8 cellular contexts compared by ENCODE assay signal in the genomic region with DNA sequence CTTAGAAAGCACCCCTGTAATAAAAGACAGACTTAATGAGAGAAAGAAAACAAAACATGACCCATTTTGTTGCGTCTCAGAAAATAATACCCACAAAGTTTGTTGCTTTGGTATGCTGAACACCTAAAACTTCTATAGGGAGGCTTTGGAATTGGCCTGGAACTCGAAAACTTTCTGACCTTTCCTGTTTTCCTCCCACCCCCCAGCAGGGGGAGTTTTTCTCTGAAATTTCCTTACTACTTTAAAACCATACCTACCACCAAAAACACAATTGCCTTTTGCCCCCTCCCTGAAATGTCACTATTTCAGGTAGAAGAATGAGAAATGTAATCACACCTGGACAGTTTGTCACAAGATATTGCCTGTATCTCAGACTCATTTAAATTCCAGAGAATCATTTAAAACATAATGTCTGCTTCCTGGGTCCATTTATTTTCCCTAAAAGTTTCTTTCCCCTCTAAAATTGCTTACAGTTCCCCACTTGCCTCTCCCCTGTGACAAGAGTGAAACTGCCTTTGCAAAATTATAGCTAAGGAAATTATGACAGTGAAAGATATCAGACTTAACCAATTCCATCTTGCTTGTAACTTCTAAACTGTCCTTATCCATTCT.
A peak's percentile ranks its signal among the peaks of the same experiment; 100 is the strongest.
DNase-seq lines count a peak whose midpoint lies in the region; ATAC-seq and TF ChIP-seq lines count a peak whose summit lies in the region.

No MANE protein-coding gene starts in this region.

- H3K9me3 ChIP-seq in Loucy (ENCODE audit: insufficient read depth, low read depth, low read length): no peaks in the 10 kb centered on the region

- H3K4me3 ChIP-seq in Loucy (ENCODE audit: low read length, poor library complexity, severe bottlenecking) (no peak overlapping the region), dorsolateral prefrontal cortex (no peak overlapping the region)

- peak; percentile 78 for TF ChIP-seq CTCF in Loucy (conservative IDR thresholded peaks at IDR 0.05; ENCODE audit: low read length)
- peak; percentile 21 to 67 (median 54) for TF ChIP-seq CTCF in dorsolateral prefrontal cortex (IDR thresholded peaks at IDR 0.05 in 54 of 56, conservative IDR thresholded peaks at IDR 0.05 in 2 of 56; ENCODE audit: low read depth in 1 of 56, partially characterized antibody in 56 of 56)

- ATAC-seq in HG03378 (IDR thresholded peaks at IDR 0.05; ENCODE audit: unreplicated experiment): no peak

- intact Hi-C loops in dorsolateral prefrontal cortex (cut with DNase I): no loop called here

- H3K27me3 ChIP-seq in Loucy (ENCODE audit: insufficient read depth, low read length, poor library complexity, severe bottlenecking) (no peaks in the 10 kb centered on the region), dorsolateral prefrontal cortex (no peaks in the 10 kb centered on the region)

- H2AFZ ChIP-seq in Loucy (ENCODE audit: low read length): 0 out of 2 replicates have a peak overlapping the region, but pooled peaks have one; percentile 33

- H3K4me1 ChIP-seq in Loucy (ENCODE audit: insufficient read depth, low read length, poor library complexity, severe bottlenecking): no peaks in the 10 kb centered on the region

- H3K9ac ChIP-seq in Loucy (ENCODE audit: low read depth, low read length, poor library complexity, severe bottlenecking): no peak overlapping the region

- H3K79me2 ChIP-seq in Loucy (ENCODE audit: insufficient read depth, low read length): no peaks in the 10 kb centered on the region

- H4K20me1 ChIP-seq in Loucy (ENCODE audit: insufficient read depth, low read length, poor library complexity, severe bottlenecking): no peaks in the 10 kb centered on the region

- no peaks in the 10 kb centered on the region for H3K9me2 ChIP-seq in Loucy (replicated peaks; ENCODE audit: low read depth, low read length)

- H3K36me3 ChIP-seq in Loucy (ENCODE audit: insufficient read depth, low read length): no peaks in the 10 kb centered on the region

- H3F3A ChIP-seq in Loucy (ENCODE audit: low read depth): no peaks in the 10 kb centered on the region

- no peak overlapping the region for H3K27ac ChIP-seq in dorsolateral prefrontal cortex

- H3K4me2 ChIP-seq in Loucy (ENCODE audit: low read depth, low read length, poor library complexity, severe bottlenecking): no peak overlapping the region

- peak; percentile 16 for DNase-seq in activated CD8-positive, alpha-beta memory T cell treated with anti-CD3 and anti-CD28 coated beads, Interleukin-2, amount 50 U/mL, for 4 hours
- DNase-seq in activated CD8-positive, alpha-beta memory T cell treated with anti-CD3 and anti-CD28 coated beads for 24 hours: no peak
- DNase-seq in dorsolateral prefrontal cortex: no peak
- DNase-seq in superior temporal gyrus (ENCODE audit: extremely low spot score): peak; percentile 22
- no peak for DNase-seq in cortex of kidney (lab: John Stamatoyannopoulos, UW)
- no peak for DNase-seq in GOT3 (lab: John Stamatoyannopoulos, UW)

Comparison
In these comparisons a context has a peak if more than half of its experiments do, and no peak if none do; other contexts are left out.
1. DNase-seq: peak in activated CD8-positive, alpha-beta memory T cell treated with anti-CD3 and anti-CD28 coated beads, Interleukin-2, amount 50 U/mL, for 4 hours (single experiment) and superior temporal gyrus (single experiment); none in activated CD8-positive, alpha-beta memory T cell treated with anti-CD3 and anti-CD28 coated beads for 24 hours (single experiment), dorsolateral prefrontal cortex (0 of 10), cortex of kidney (single experiment) and GOT3 (single experiment).